Comparison of ENCODE assay signal across 11 cellular contexts in genomic region chr12:6205144-6205539, GRCh38. TPM values are rescaled to one million over a fixed set of nuclear protein-coding genes. Genes with fewer than 3 reads are reported as not detected.
A peak's percentile ranks its signal among the peaks of the same experiment; 100 is the strongest.
DNase-seq lines count a peak whose midpoint lies in the region; ATAC-seq and TF ChIP-seq lines count a peak whose summit lies in the region.
"Had no signal": no experiment of that assay in that cellular context is flagged by ENCODE, and none has a peak within 500 bp of the region (broad histone marks: within the 10 kb centered on the region; RNA-seq: fewer than 3 reads in every experiment).

No MANE protein-coding gene starts in this region.

- TF ChIP-seq CTCF in WTC11 (IDR thresholded peaks at IDR 0.05): no peak
- no peak for TF ChIP-seq CTCF in parathyroid adenoma (IDR thresholded peaks at IDR 0.05)

- H3K4me2 ChIP-seq in BLaER1 treated with 17β-estradiol and CSF1 and Interleukin-3, amounts not matched to agents 10 nM and 100 nM: peak overlapping the region; percentile 86 to 100 (median 99)
- H3K4me2 ChIP-seq in parathyroid adenoma (ENCODE audit: low read length): peak overlapping the region; percentile 43

- intact Hi-C loops in left cardiac atrium (cut with DNase I): no loop called here

- H3K27me3 Mint-ChIP-seq in WTC11 (ENCODE audit: low read depth) (no peaks in the 10 kb centered on the region), immature natural killer cell (ENCODE audit: low read depth in 3 of 3) (peaks cover 2 to 14% (median 9%) of the 10 kb centered on the region in 3 donors)

- H4K20me1 ChIP-seq in BLaER1 treated with 17β-estradiol and CSF1 and Interleukin-3, amounts not matched to agents 10 nM and 100 nM: peaks cover 4 to 91% (median 22%) of the 10 kb centered on the region in 11 experiments; a peak in 14 of 22 replicates

- peak; percentile 88 for ATAC-seq in WTC11
- ATAC-seq in left cardiac atrium: peak; percentile 57 to 59
- ATAC-seq in HG02840 (IDR thresholded peaks at IDR 0.05; ENCODE audit: low FRiP score, unreplicated experiment): no peak
- ATAC-seq in GM18861 (IDR thresholded peaks at IDR 0.05; ENCODE audit: unreplicated experiment): no peak

- H3K27ac Mint-ChIP-seq in WTC11 (peak overlapping the region; percentile 98), immature natural killer cell (no peak overlapping the region)

- DNase-seq in WTC11 (ENCODE audit: low spot score): peak; percentile 75
- peak; percentile 79 for DNase-seq in left cardiac atrium
- DNase-seq in HCEC 1CT: no peak
- no peak for DNase-seq in immature natural killer cell
- DNase-seq: activated CD4-positive, alpha-beta T cell treated with anti-CD3 and anti-CD28 coated beads, Interleukin-2, amount 50 U/mL, for 1 hour had no signal

- peaks cover 87% of the 10 kb centered on the region for H3K4me1 Mint-ChIP-seq in WTC11
- H3K4me1 Mint-ChIP-seq in immature natural killer cell: peaks cover 17 to 20% of the 10 kb centered on the region in 2 donors

- no peaks in the 10 kb centered on the region for H3K9me3 ChIP-seq in BLaER1 treated with 17β-estradiol and CSF1 and Interleukin-3, amounts not matched to agents 10 nM and 100 nM (replicated peaks in 1 of 11)
- H3K9me3 ChIP-seq in parathyroid adenoma (ENCODE audit: control insufficient read depth, low read length): no peaks in the 10 kb centered on the region

- H3K4me1 ChIP-seq in BLaER1 treated with 17β-estradiol and CSF1 and Interleukin-3, amounts not matched to agents 10 nM and 100 nM: peaks cover 74 to 89% (median 82%) of the 10 kb centered on the region in 10 experiments
- H3K4me1 ChIP-seq in parathyroid adenoma: peaks cover 72% of the 10 kb centered on the region

- H3K4me3 Mint-ChIP-seq in WTC11 (peak overlapping the region; percentile 33), immature natural killer cell (no peak overlapping the region)
- H3K4me3 Mint-ChIP-seq: IgD-negative memory B cell had no signal

- H3K36me3 Mint-ChIP-seq in WTC11 (peaks cover 39% of the 10 kb centered on the region), immature natural killer cell (no peaks in the 10 kb centered on the region)
- H3K36me3 Mint-ChIP-seq: IgD-negative memory B cell had no signal

- H3K9ac ChIP-seq in BLaER1 treated with 17β-estradiol and CSF1 and Interleukin-3, amounts not matched to agents 10 nM and 100 nM: peak overlapping the region; percentile 93 to 98 (median 97); a peak in 21 of 22 replicates
- peak overlapping the region; percentile 68 for H3K9ac ChIP-seq in parathyroid adenoma

- H3K79me2 ChIP-seq in parathyroid adenoma: peaks cover 92% of the 10 kb centered on the region

- H3K36me3 ChIP-seq in BLaER1 treated with 17β-estradiol and CSF1 and Interleukin-3, amounts not matched to agents 10 nM and 100 nM: peaks cover 31 to 86% (median 58%) of the 10 kb centered on the region in 11 experiments
- H3K36me3 ChIP-seq in parathyroid adenoma (ENCODE audit: control insufficient read depth, insufficient read depth, low read length): no peaks in the 10 kb centered on the region

- peak overlapping the region; percentile 94 to 99 (median 98) for H3K4me3 ChIP-seq in BLaER1 treated with 17β-estradiol and CSF1 and Interleukin-3, amounts not matched to agents 10 nM and 100 nM
- H3K4me3 ChIP-seq in parathyroid adenoma (ENCODE audit: low read depth, low read length): peak overlapping the region; percentile 38
- H3K4me3 ChIP-seq: GM12878 had no signal

- POLR2A ChIA-PET in WTC11 (lab: Charles Lee): interaction anchor here (0.8 to 2.3 kb wide), 2 partner anchors 10 to 19 kb away, joined by 4 to 25 read pairs; no protein-coding TSS in a partner anchor

- H3K27ac ChIP-seq in BLaER1 treated with 17β-estradiol and CSF1 and Interleukin-3, amounts not matched to agents 10 nM and 100 nM: peak overlapping the region in 10 of 11 experiments; percentile 90 to 98 (median 95); a peak in 20 of 22 replicates
- H3K27ac ChIP-seq in parathyroid adenoma: peak overlapping the region; percentile 99

- H3K9me3 Mint-ChIP-seq in WTC11 (no peaks in the 10 kb centered on the region), immature natural killer cell (no peaks in the 10 kb centered on the region)
- H3K9me3 Mint-ChIP-seq: IgD-negative memory B cell had no signal

- CTCF ChIA-PET in WTC11 (lab: Charles Lee): interaction anchor here (0.8 to 16.4 kb wide), 9 partner anchors 8 to 167 kb away, joined by 3 to 431 read pairs (median 6); no protein-coding TSS in a partner anchor

- no peak overlapping the region for H2AFZ ChIP-seq in parathyroid adenoma

- H3K27me3 ChIP-seq in BLaER1 treated with 17β-estradiol and CSF1 and Interleukin-3, amounts not matched to agents 10 nM and 100 nM: no peaks in the 10 kb centered on the region
- H3K27me3 ChIP-seq in parathyroid adenoma (ENCODE audit: control insufficient read depth, insufficient read depth, low read length): no peaks in the 10 kb centered on the region

TF ChIP-seq in WTC11, 78 proteins besides CTCF, POLR2A, EP300 and RAD21 (continues in another document):
- TF ChIP-seq ZNF138 (CRISPR knock-in tag; conservative IDR thresholded peaks at IDR 0.05) (no peak), ELF4 (CRISPR knock-in tag; IDR thresholded peaks at IDR 0.05; ENCODE audit: low read depth) (no peak), SP1 (CRISPR knock-in tag; conservative IDR thresholded peaks at IDR 0.05) (0 out of 2 replicates have a peak, but pooled peaks have one; percentile 40), ZNF416 (CRISPR knock-in tag; IDR thresholded peaks at IDR 0.05) (no peak), ZNF396 (CRISPR knock-in tag; IDR thresholded peaks at IDR 0.05; ENCODE audit: borderline replicate concordance) (no peak), RELA (CRISPR knock-in tag; IDR thresholded peaks at IDR 0.05; ENCODE audit: borderline replicate concordance) (no peak), ZSCAN18 (CRISPR knock-in tag; IDR thresholded peaks at IDR 0.05) (no peak), ATF3 (CRISPR knock-in tag; conservative IDR thresholded peaks at IDR 0.05) (no peak), FOXP1 (CRISPR knock-in tag; IDR thresholded peaks at IDR 0.05; ENCODE audit: borderline replicate concordance) (0 out of 2 replicates have a peak, but pooled peaks have one; percentile 31), GRHL2 (CRISPR knock-in tag; IDR thresholded peaks at IDR 0.05; ENCODE audit: insufficient replicate concordance, severe bottlenecking) (no peak), NR2C2 (CRISPR knock-in tag; IDR thresholded peaks at IDR 0.05) (no peak), GTF2I (CRISPR knock-in tag; conservative IDR thresholded peaks at IDR 0.05) (no peak), CBFB (CRISPR knock-in tag; IDR thresholded peaks at IDR 0.05; ENCODE audit: low read depth) (0 out of 2 replicates have a peak, but pooled peaks have one; percentile 55)
- TF ChIP-seq, protein P1, sequence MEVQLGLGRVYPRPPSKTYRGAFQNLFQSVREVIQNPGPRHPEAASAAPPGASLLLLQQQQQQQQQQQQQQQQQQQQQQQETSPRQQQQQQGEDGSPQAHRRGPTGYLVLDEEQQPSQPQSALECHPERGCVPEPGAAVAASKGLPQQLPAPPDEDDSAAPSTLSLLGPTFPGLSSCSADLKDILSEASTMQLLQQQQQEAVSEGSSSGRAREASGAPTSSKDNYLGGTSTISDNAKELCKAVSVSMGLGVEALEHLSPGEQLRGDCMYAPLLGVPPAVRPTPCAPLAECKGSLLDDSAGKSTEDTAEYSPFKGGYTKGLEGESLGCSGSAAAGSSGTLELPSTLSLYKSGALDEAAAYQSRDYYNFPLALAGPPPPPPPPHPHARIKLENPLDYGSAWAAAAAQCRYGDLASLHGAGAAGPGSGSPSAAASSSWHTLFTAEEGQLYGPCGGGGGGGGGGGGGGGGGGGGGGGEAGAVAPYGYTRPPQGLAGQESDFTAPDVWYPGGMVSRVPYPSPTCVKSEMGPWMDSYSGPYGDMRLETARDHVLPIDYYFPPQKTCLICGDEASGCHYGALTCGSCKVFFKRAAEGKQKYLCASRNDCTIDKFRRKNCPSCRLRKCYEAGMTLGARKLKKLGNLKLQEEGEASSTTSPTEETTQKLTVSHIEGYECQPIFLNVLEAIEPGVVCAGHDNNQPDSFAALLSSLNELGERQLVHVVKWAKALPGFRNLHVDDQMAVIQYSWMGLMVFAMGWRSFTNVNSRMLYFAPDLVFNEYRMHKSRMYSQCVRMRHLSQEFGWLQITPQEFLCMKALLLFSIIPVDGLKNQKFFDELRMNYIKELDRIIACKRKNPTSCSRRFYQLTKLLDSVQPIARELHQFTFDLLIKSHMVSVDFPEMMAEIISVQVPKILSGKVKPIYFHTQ (CRISPR knock-in tag; IDR thresholded peaks at IDR 0.05): no peak
- TF ChIP-seq, protein P2, sequence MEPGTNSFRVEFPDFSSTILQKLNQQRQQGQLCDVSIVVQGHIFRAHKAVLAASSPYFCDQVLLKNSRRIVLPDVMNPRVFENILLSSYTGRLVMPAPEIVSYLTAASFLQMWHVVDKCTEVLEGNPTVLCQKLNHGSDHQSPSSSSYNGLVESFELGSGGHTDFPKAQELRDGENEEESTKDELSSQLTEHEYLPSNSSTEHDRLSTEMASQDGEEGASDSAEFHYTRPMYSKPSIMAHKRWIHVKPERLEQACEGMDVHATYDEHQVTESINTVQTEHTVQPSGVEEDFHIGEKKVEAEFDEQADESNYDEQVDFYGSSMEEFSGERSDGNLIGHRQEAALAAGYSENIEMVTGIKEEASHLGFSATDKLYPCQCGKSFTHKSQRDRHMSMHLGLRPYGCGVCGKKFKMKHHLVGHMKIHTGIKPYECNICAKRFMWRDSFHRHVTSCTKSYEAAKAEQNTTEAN (CRISPR knock-in tag; IDR thresholded peaks at IDR 0.05): peak; percentile 98
- TF ChIP-seq, protein P3, sequence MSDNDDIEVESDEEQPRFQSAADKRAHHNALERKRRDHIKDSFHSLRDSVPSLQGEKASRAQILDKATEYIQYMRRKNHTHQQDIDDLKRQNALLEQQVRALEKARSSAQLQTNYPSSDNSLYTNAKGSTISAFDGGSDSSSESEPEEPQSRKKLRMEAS (CRISPR knock-in tag; IDR thresholded peaks at IDR 0.05): peak; percentile 86

RNA-seq across cellular contexts. Expression of gene CD9, which starts 4.9 kb away (rescaled TPM):
- 241 to 260 TPM (median 251 TPM) in 3 replicates for total RNA-seq in WTC11 (2021)
- total RNA-seq in left cardiac atrium: 100 to 1,000 TPM in 1 of 2 donors, 10 to 100 TPM in 1; 55.1 to 167 TPM
- polyA plus RNA-seq in immature natural killer cell: 1 to 10 TPM; 2.1 to 9.8 (median 5.1) TPM

Comparison
In these comparisons a context has a peak if more than half of its experiments do, and no peak if none do; other contexts are left out.
1. ATAC-seq: peak in WTC11 (single experiment) and left cardiac atrium (2 of 2); none in HG02840 (single experiment) and GM18861 (single experiment).
2. DNase-seq: peak in WTC11 (single experiment) and left cardiac atrium (single experiment); none in HCEC 1CT (single experiment) and immature natural killer cell (0 of 3).